9 cellular contexts compared by ENCODE assay signal in genomic region chr1:202642619-202643291, GRCh38.
DNase-seq lines count a peak whose midpoint lies in the region; ATAC-seq and TF ChIP-seq lines count a peak whose summit lies in the region.
"Had no signal": no experiment of that assay in that cellular context is flagged by ENCODE, and none has a peak within 500 bp of the region (broad histone marks: within the 10 kb centered on the region; RNA-seq: fewer than 3 reads in every experiment).

No MANE protein-coding gene starts in this region.

- WGBS in ovary, 3 donors: 1% methylated on average over 57 to 58 of the region's 58 CpGs

- POLR2A ChIA-PET in CD8-positive, alpha-beta T cell (lab: Charles Lee): no interaction called here

- intact Hi-C loops in CD8-positive, alpha-beta T cell (cut with DNase I, micrococcal nuclease): no loop called here
- intact Hi-C loops in ovary (cut with DNase I): no loop called here

- H3K4me3 ChIP-seq in CD8-positive, alpha-beta T cell (ENCODE audit: low read depth, low read length): no peak overlapping the region
- peak overlapping the region in 3 of 4 donors; percentile 41 to 48 (median 47) for H3K4me3 ChIP-seq in Peyer's patch
- H3K4me3 ChIP-seq in ovary: peak overlapping the region; percentile 26

- CTCF ChIA-PET in CD8-positive, alpha-beta T cell (lab: Charles Lee): no interaction called here

- no peak overlapping the region for H3K27ac ChIP-seq in CD8-positive, alpha-beta T cell (ENCODE audit: low read depth, low read length)
- H3K27ac ChIP-seq in Peyer's patch (no peak overlapping the region), ovary (no peak overlapping the region)

- TF ChIP-seq POLR2A in Peyer's patch (IDR thresholded peaks at IDR 0.05): no peak
- TF ChIP-seq POLR2A in ovary (IDR thresholded peaks at IDR 0.05): no peak
- no peak for TF ChIP-seq POLR2A in GM18505 (IDR thresholded peaks at IDR 0.05; ENCODE audit: borderline replicate concordance, extremely low read depth, insufficient read depth, insufficient read length)

- no peaks in the 10 kb centered on the region for H3K9me3 ChIP-seq in CD8-positive, alpha-beta T cell (ENCODE audit: low read length)
- H3K9me3 ChIP-seq in Peyer's patch: no peaks in the 10 kb centered on the region
- no peaks in the 10 kb centered on the region for H3K9me3 ChIP-seq in ovary

- H3K36me3 ChIP-seq in CD8-positive, alpha-beta T cell (ENCODE audit: insufficient read depth, low read length): no peaks in the 10 kb centered on the region
- no peaks in the 10 kb centered on the region for H3K36me3 ChIP-seq in Peyer's patch
- no peaks in the 10 kb centered on the region for H3K36me3 ChIP-seq in ovary

- DNase-seq in CD8-positive, alpha-beta T cell: no peak
- DNase-seq in Peyer's patch (no peak), glutamatergic neuron (no peak), ovary (no peak), COLO668 (lab: John Stamatoyannopoulos, UW; ENCODE audit: unreplicated experiment) (no peak), NCI-H1930 (lab: John Stamatoyannopoulos, UW) (no peak)
- DNase-seq: NCI-H1436 treated with DMSO at 0.1 percent for 48 hours had no signal

- H3K27ac Mint-ChIP-seq in CD8-positive, alpha-beta T cell: no peak overlapping the region
- no peak overlapping the region for H3K27ac Mint-ChIP-seq in glutamatergic neuron (ENCODE audit: unreplicated experiment)

- no peaks in the 10 kb centered on the region for H3K36me3 Mint-ChIP-seq in CD8-positive, alpha-beta T cell
- no peaks in the 10 kb centered on the region for H3K36me3 Mint-ChIP-seq in glutamatergic neuron (ENCODE audit: unreplicated experiment)

- peak overlapping the region; percentile 75 for H3K4me3 Mint-ChIP-seq in CD8-positive, alpha-beta T cell
- peak overlapping the region; percentile 71 for H3K4me3 Mint-ChIP-seq in glutamatergic neuron (ENCODE audit: unreplicated experiment)

- H3K4me1 ChIP-seq in CD8-positive, alpha-beta T cell (ENCODE audit: insufficient read depth, low read length): peaks cover 26% of the 10 kb centered on the region
- H3K4me1 ChIP-seq in Peyer's patch (peaks cover 0 to 30% (median 20%) of the 10 kb centered on the region in 4 donors), ovary (ENCODE audit: insufficient read depth) (peaks cover 9% of the 10 kb centered on the region)

- peaks cover 7% of the 10 kb centered on the region for H3K27me3 ChIP-seq in CD8-positive, alpha-beta T cell (ENCODE audit: insufficient read depth, low read length)
- H3K27me3 ChIP-seq in Peyer's patch (peaks cover 0 to 22% of the 10 kb centered on the region in 2 donors), ovary (no peaks in the 10 kb centered on the region)

- no peaks in the 10 kb centered on the region for H3K9me3 Mint-ChIP-seq in CD8-positive, alpha-beta T cell
- peaks cover 19% of the 10 kb centered on the region for H3K9me3 Mint-ChIP-seq in glutamatergic neuron (ENCODE audit: unreplicated experiment)

- TF ChIP-seq CTCF in CD8-positive, alpha-beta T cell (IDR thresholded peaks at IDR 0.05): no peak
- no peak for TF ChIP-seq CTCF in Peyer's patch (IDR thresholded peaks at IDR 0.05)
- no peak for TF ChIP-seq CTCF in glutamatergic neuron (IDR thresholded peaks at IDR 0.05; ENCODE audit: partially characterized antibody, unreplicated experiment)
- no peak for TF ChIP-seq CTCF in ovary (IDR thresholded peaks at IDR 0.05)

- TF ChIP-seq EP300 in ovary (IDR thresholded peaks at IDR 0.05): no peak

- peak; percentile 31 for ATAC-seq in CD8-positive, alpha-beta T cell
- ATAC-seq in GM18505 (IDR thresholded peaks at IDR 0.05; ENCODE audit: unreplicated experiment) (no peak), GM19467 (IDR thresholded peaks at IDR 0.05; ENCODE audit: unreplicated experiment) (no peak)

- peaks cover 27% of the 10 kb centered on the region for H3K4me1 Mint-ChIP-seq in CD8-positive, alpha-beta T cell (ENCODE audit: low read depth)
- H3K4me1 Mint-ChIP-seq in glutamatergic neuron (ENCODE audit: low read depth, unreplicated experiment): peaks cover 30% of the 10 kb centered on the region

- peaks cover 75% of the 10 kb centered on the region for H3K27me3 Mint-ChIP-seq in CD8-positive, alpha-beta T cell (ENCODE audit: low read depth)
- H3K27me3 Mint-ChIP-seq in glutamatergic neuron (ENCODE audit: unreplicated experiment): peaks cover 8% of the 10 kb centered on the region
